ENCODE assay signal across 36 cellular contexts in the genomic region with DNA sequence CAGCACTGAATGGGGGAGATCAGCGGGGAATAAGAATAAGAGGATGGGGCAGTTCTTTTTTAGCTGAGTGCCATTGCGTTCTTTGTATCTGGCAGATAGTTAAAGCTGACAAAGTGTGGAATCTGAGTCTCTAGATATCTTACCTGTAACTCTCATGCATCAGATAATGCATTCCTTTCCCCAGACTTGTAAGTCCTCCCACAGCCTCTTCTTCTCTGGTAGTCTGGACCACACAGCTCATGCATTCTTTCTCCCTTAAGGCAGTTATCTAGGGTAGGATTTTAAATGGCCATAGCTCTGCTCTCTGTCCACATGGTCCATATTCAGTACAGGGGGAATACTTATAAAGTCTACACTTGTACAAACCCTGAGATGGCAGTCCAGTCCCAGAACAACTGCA. TPM values are rescaled to one million over a fixed set of nuclear protein-coding genes. Genes with fewer than 3 reads are reported as not detected.
"Had no signal": no experiment of that assay in that cellular context is flagged by ENCODE, and none has a peak within 500 bp of the region (broad histone marks: within the 10 kb centered on the region; RNA-seq: fewer than 3 reads in every experiment).

No MANE protein-coding gene starts in this region.

- H3K4me3 ChIP-seq: adrenal gland, body of pancreas had no signal

- H3K27ac ChIP-seq: adrenal gland, body of pancreas, WERI-Rb-1 had no signal

- H3K4me1 ChIP-seq: adrenal gland, body of pancreas had no signal

- H3K4me1 Mint-ChIP-seq: activated CD4-positive, alpha-beta T cell treated with anti-CD3 and anti-CD28 coated beads for 36 hours; activated CD4-positive, alpha-beta T cell treated with anti-CD3 and anti-CD28 coated beads, Interleukin-2, amount 10 ng/mL, durations not matched to agents 24 days and 14 days; activated CD8-positive, alpha-beta memory T cell treated with anti-CD3 and anti-CD28 coated beads, Interleukin-2, amount 10 ng/mL, durations not matched to agents 7 days and 5 days; activated naive CD4-positive, alpha-beta T cell treated with anti-CD3 and anti-CD28 coated beads, Interleukin-2, amount 50 U/mL, for 24 hours; activated naive CD8-positive, alpha-beta T cell treated with anti-CD3 and anti-CD28 coated beads for 36 hours; activated naive CD8-positive, alpha-beta T cell treated with anti-CD3 and anti-CD28 coated beads, Interleukin-2, amount 50 U/mL, for 24 hours; T-helper 17 cell had no signal

- H3K9me3 ChIP-seq: adrenal gland, body of pancreas had no signal

- H3K36me3 ChIP-seq: adrenal gland, WERI-Rb-1 had no signal

- H3K4me3 Mint-ChIP-seq: activated CD4-positive, alpha-beta memory T cell treated with anti-CD3 and anti-CD28 coated beads for 36 hours; activated CD4-positive, alpha-beta T cell treated with anti-CD3 and anti-CD28 coated beads for 36 hours; activated CD4-positive, alpha-beta T cell treated with anti-CD3 and anti-CD28 coated beads, Interleukin-2, amount 10 ng/mL, durations not matched to agents 24 days and 14 days; activated CD8-positive, alpha-beta memory T cell treated with anti-CD3 and anti-CD28 coated beads, Interleukin-2, amount 10 ng/mL, durations not matched to agents 7 days and 5 days; activated CD8-positive, alpha-beta T cell treated with anti-CD3 and anti-CD28 coated beads, Interleukin-2, amount 10 ng/mL, durations not matched to agents 7 days and 5 days; activated naive CD4-positive, alpha-beta T cell treated with anti-CD3 and anti-CD28 coated beads for 36 hours; activated naive CD4-positive, alpha-beta T cell treated with anti-CD3 and anti-CD28 coated beads, Interleukin-2, amount 50 U/mL, for 24 hours; activated naive CD8-positive, alpha-beta T cell treated with anti-CD3 and anti-CD28 coated beads for 36 hours; activated naive CD8-positive, alpha-beta T cell treated with anti-CD3 and anti-CD28 coated beads, Interleukin-2, amount 50 U/mL, for 24 hours; activated T-helper 1 cell treated with anti-CD3 and anti-CD28 coated beads, Interleukin-12 subunit alpha, Interleukin-12 subunit beta, Interleukin-2, Interleukin-4 antibody, amounts not matched to agents 30 ng/mL and 10 ng/mL and 1 ng/mL, durations not matched to agents 14 hours and 24 hours and 36 hours; T-helper 17 cell; T-helper 2 cell treated with Interferon-gamma antibody and Interleukin-4, amounts not matched to agents 5 μg/mL and 100 μg/mL, for 36 hours had no signal

- H3K36me3 Mint-ChIP-seq: activated CD4-positive, alpha-beta memory T cell treated with anti-CD3 and anti-CD28 coated beads for 36 hours; activated CD8-positive, alpha-beta memory T cell treated with anti-CD3 and anti-CD28 coated beads, Interleukin-2, amount 10 ng/mL, durations not matched to agents 7 days and 5 days; activated naive CD4-positive, alpha-beta T cell treated with anti-CD3 and anti-CD28 coated beads, Interleukin-2, amount 50 U/mL, for 24 hours; activated naive CD8-positive, alpha-beta T cell treated with anti-CD3 and anti-CD28 coated beads for 36 hours had no signal

- H3K27ac Mint-ChIP-seq: activated CD4-positive, alpha-beta memory T cell treated with anti-CD3 and anti-CD28 coated beads for 36 hours; activated CD4-positive, alpha-beta T cell treated with anti-CD3 and anti-CD28 coated beads for 36 hours; activated CD4-positive, alpha-beta T cell treated with anti-CD3 and anti-CD28 coated beads, Interleukin-2, amount 10 ng/mL, durations not matched to agents 24 days and 14 days; activated CD8-positive, alpha-beta memory T cell treated with anti-CD3 and anti-CD28 coated beads, Interleukin-2, amount 10 ng/mL, durations not matched to agents 7 days and 5 days; activated CD8-positive, alpha-beta T cell treated with anti-CD3 and anti-CD28 coated beads, Interleukin-2, amount 10 ng/mL, durations not matched to agents 7 days and 5 days; activated naive CD4-positive, alpha-beta T cell treated with anti-CD3 and anti-CD28 coated beads for 36 hours; activated naive CD4-positive, alpha-beta T cell treated with anti-CD3 and anti-CD28 coated beads, Interleukin-2, amount 50 U/mL, for 24 hours; activated naive CD8-positive, alpha-beta T cell treated with anti-CD3 and anti-CD28 coated beads for 36 hours; activated naive CD8-positive, alpha-beta T cell treated with anti-CD3 and anti-CD28 coated beads, Interleukin-2, amount 50 U/mL, for 24 hours; activated T-helper 1 cell treated with anti-CD3 and anti-CD28 coated beads, Interleukin-12 subunit alpha, Interleukin-12 subunit beta, Interleukin-2, Interleukin-4 antibody, amounts not matched to agents 30 ng/mL and 10 ng/mL and 1 ng/mL, durations not matched to agents 14 hours and 24 hours and 36 hours; activated T-helper 2 cell treated with anti-CD3 and anti-CD28 coated beads, Interferon-gamma antibody, Interleukin-2, Interleukin-4, amounts not matched to agents 10 μg/mL and 5 μg/mL and 100 μg/mL, durations not matched to agents 14 hours and 24 hours and 36 hours; T-helper 17 cell; T-helper 2 cell treated with Interferon-gamma antibody and Interleukin-4, amounts not matched to agents 5 μg/mL and 100 μg/mL, for 36 hours had no signal

- H3K27me3 ChIP-seq: adrenal gland, body of pancreas had no signal

- H3K9me3 Mint-ChIP-seq: activated CD4-positive, alpha-beta memory T cell treated with anti-CD3 and anti-CD28 coated beads for 36 hours; activated CD4-positive, alpha-beta T cell treated with anti-CD3 and anti-CD28 coated beads, Interleukin-2, amount 10 ng/mL, durations not matched to agents 24 days and 14 days; activated T-helper 1 cell treated with anti-CD3 and anti-CD28 coated beads, Interleukin-12 subunit alpha, Interleukin-12 subunit beta, Interleukin-2, Interleukin-4 antibody, amounts not matched to agents 30 ng/mL and 10 ng/mL and 1 ng/mL, durations not matched to agents 14 hours and 24 hours and 36 hours had no signal

- H3K27me3 Mint-ChIP-seq: activated CD4-positive, alpha-beta memory T cell treated with anti-CD3 and anti-CD28 coated beads for 36 hours; activated CD4-positive, alpha-beta T cell treated with anti-CD3 and anti-CD28 coated beads for 36 hours; activated CD4-positive, alpha-beta T cell treated with anti-CD3 and anti-CD28 coated beads, Interleukin-2, amount 10 ng/mL, durations not matched to agents 24 days and 14 days; activated CD8-positive, alpha-beta memory T cell treated with anti-CD3 and anti-CD28 coated beads, Interleukin-2, amount 10 ng/mL, durations not matched to agents 7 days and 5 days; activated naive CD4-positive, alpha-beta T cell treated with anti-CD3 and anti-CD28 coated beads, Interleukin-2, amount 50 U/mL, for 24 hours; activated naive CD8-positive, alpha-beta T cell treated with anti-CD3 and anti-CD28 coated beads for 36 hours; activated naive CD8-positive, alpha-beta T cell treated with anti-CD3 and anti-CD28 coated beads, Interleukin-2, amount 50 U/mL, for 24 hours; T-helper 17 cell had no signal

- DNase-seq: activated CD4-positive, alpha-beta memory T cell treated with anti-CD3 and anti-CD28 coated beads for 36 hours; activated CD4-positive, alpha-beta T cell treated with anti-CD3 and anti-CD28 coated beads for 36 hours; activated CD4-positive, alpha-beta T cell treated with anti-CD3 and anti-CD28 coated beads, Interleukin-2, amount 10 ng/mL, durations not matched to agents 24 days and 14 days; activated CD4-positive, CD25-positive, alpha-beta regulatory T cell; activated CD4-positive, CD25-positive, alpha-beta regulatory T cell treated with anti-CD3 and anti-CD28 coated beads, Interleukin-2, amount 50 U/mL, for 72 hours; activated CD8-positive, alpha-beta memory T cell treated with anti-CD3 and anti-CD28 coated beads, Interleukin-2, amount 10 ng/mL, durations not matched to agents 7 days and 5 days; activated CD8-positive, alpha-beta memory T cell treated with anti-CD3 and anti-CD28 coated beads, Interleukin-2, amount 50 U/mL, for 4 hours; activated CD8-positive, alpha-beta T cell treated with anti-CD3 and anti-CD28 coated beads, Interleukin-2, amount 10 ng/mL, durations not matched to agents 7 days and 5 days; activated effector memory CD4-positive, alpha-beta T cell treated with anti-CD3 and anti-CD28 coated beads, Interleukin-2, amount 50 U/mL, for 16 hours; activated naive CD4-positive, alpha-beta T cell treated with anti-CD3 and anti-CD28 coated beads for 36 hours; activated naive CD8-positive, alpha-beta T cell treated with anti-CD3 and anti-CD28 coated beads for 36 hours; activated naive CD8-positive, alpha-beta T cell treated with anti-CD3 and anti-CD28 coated beads, Interleukin-2, amount 50 U/mL, for 24 hours; activated T-cell treated with anti-CD3 and anti-CD28 coated beads, Interleukin-2, amount 50 U/mL, for 1 hour; activated T-cell treated with anti-CD3 and anti-CD28 coated beads, Interleukin-2, amount 50 U/mL, for 48 hours; adrenal gland; amygdala; aorta; body of pancreas; caudate nucleus; cortex of kidney; dermis blood vessel endothelial cell; effector CD8-positive, alpha-beta T cell; foreskin fibroblast; glutamatergic neuron; T-helper 1 cell; T-helper 17 cell; T1000; WERI-Rb-1 had no signal

- ATAC-seq: activated CD4-positive, alpha-beta T cell treated with anti-CD3 and anti-CD28 coated beads for 36 hours; activated CD8-positive, alpha-beta memory T cell treated with anti-CD3 and anti-CD28 coated beads, Interleukin-2, amount 10 ng/mL, durations not matched to agents 7 days and 5 days; activated CD8-positive, alpha-beta T cell treated with anti-CD3 and anti-CD28 coated beads, Interleukin-2, amount 10 ng/mL, durations not matched to agents 7 days and 5 days; activated naive CD8-positive, alpha-beta T cell treated with anti-CD3 and anti-CD28 coated beads, Interleukin-2, amount 50 U/mL, for 24 hours; body of pancreas; esophagus mucosa; T-helper 17 cell had no signal

RNA-seq across cellular contexts. Expression of a gene that starts 54.0 kb away (rescaled TPM):
- total RNA-seq: activated CD4-positive, alpha-beta memory T cell treated with anti-CD3 and anti-CD28 coated beads for 36 hours; activated CD4-positive, alpha-beta T cell treated with anti-CD3 and anti-CD28 coated beads for 36 hours; activated CD4-positive, alpha-beta T cell treated with anti-CD3 and anti-CD28 coated beads, Interleukin-2, amount 10 ng/mL, durations not matched to agents 24 days and 14 days; activated CD8-positive, alpha-beta memory T cell treated with anti-CD3 and anti-CD28 coated beads for 36 hours; activated CD8-positive, alpha-beta memory T cell treated with anti-CD3 and anti-CD28 coated beads, Interleukin-2, amount 10 ng/mL, durations not matched to agents 7 days and 5 days; activated CD8-positive, alpha-beta T cell treated with anti-CD3 and anti-CD28 coated beads, Interleukin-2, amount 10 ng/mL, durations not matched to agents 7 days and 5 days; activated naive CD4-positive, alpha-beta T cell treated with anti-CD3 and anti-CD28 coated beads for 36 hours; activated naive CD8-positive, alpha-beta T cell treated with anti-CD3 and anti-CD28 coated beads for 36 hours; activated T-helper 1 cell treated with anti-CD3 and anti-CD28 coated beads, Interleukin-12 subunit alpha, Interleukin-12 subunit beta, Interleukin-2, Interleukin-4 antibody, amounts not matched to agents 30 ng/mL and 10 ng/mL and 1 ng/mL, durations not matched to agents 14 hours and 24 hours and 36 hours; activated T-helper 2 cell treated with anti-CD3 and anti-CD28 coated beads, Interferon-gamma antibody, Interleukin-2, Interleukin-4, amounts not matched to agents 10 μg/mL and 5 μg/mL and 100 μg/mL, durations not matched to agents 14 hours and 24 hours and 36 hours; chondrocyte; dermis blood vessel endothelial cell; epithelial cell of proximal tubule; T-helper 17 cell had no signal
